In the genomic region with DNA sequence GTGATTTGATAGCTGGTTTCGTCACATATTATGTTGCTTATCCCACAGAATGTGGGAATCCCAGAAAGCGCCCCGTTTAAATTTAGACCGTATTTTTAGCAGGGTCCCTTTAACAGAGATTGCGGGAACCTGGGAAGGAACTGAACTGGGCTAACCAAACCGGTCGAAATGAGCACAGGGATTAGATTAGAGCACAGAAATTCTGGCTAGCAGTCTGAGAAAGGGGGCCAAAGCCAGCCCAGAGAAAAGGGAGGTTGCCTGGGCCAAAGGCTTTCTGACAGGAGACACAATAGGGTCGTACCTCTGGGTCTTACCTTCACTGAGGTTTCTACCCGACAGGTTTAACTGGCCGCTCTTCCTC, we compare ENCODE assay signal across 8 cellular contexts. TPM values are rescaled to one million over a fixed set of nuclear protein-coding genes. Genes with fewer than 3 reads are reported as not detected.
DNase-seq lines count a peak whose midpoint lies in the region; ATAC-seq and TF ChIP-seq lines count a peak whose summit lies in the region.

No MANE protein-coding gene starts in this region.

- peak overlapping the region; percentile 99 for H3K4me2 ChIP-seq in Loucy (ENCODE audit: low read depth, low read length, poor library complexity, severe bottlenecking)

- H4K20me1 ChIP-seq in Loucy (ENCODE audit: insufficient read depth, low read length, poor library complexity, severe bottlenecking), result peaks cover 39% of the 10 kb centered on the region

- peaks cover 74 to 90% (median 81%) of the 10 kb centered on the region in 3 donors for H3K4me1 Mint-ChIP-seq in CD8-positive, alpha-beta memory T cell
- H3K4me1 Mint-ChIP-seq in neural crest cell, result peaks cover 47% of the 10 kb centered on the region

- peaks cover 0 to 4% of the 10 kb centered on the region in 2 donors for H3K27me3 Mint-ChIP-seq in CD8-positive, alpha-beta memory T cell
- H3K27me3 Mint-ChIP-seq in neural crest cell (ENCODE audit: low read depth), result no peaks in the 10 kb centered on the region

- peak overlapping the region; percentile 94 to 99 (median 98) for H3K4me3 Mint-ChIP-seq in CD8-positive, alpha-beta memory T cell
- peak overlapping the region; percentile 100 for H3K4me3 Mint-ChIP-seq in neural crest cell

- H3K4me3 ChIP-seq in CD8-positive, alpha-beta memory T cell (ENCODE audit: low read length), result peak overlapping the region; percentile 74
- H3K4me3 ChIP-seq in Loucy (ENCODE audit: low read length, poor library complexity, severe bottlenecking) (peak overlapping the region; percentile 92), ectodermal cell (ENCODE audit: insufficient read depth, low read depth, low read length) (peak overlapping the region; percentile 98)

- H3K36me3 ChIP-seq in CD8-positive, alpha-beta memory T cell (ENCODE audit: insufficient read depth, low read length), result peaks cover 7% of the 10 kb centered on the region
- H3K36me3 ChIP-seq in Loucy (ENCODE audit: insufficient read depth, low read length) (no peaks in the 10 kb centered on the region), ectodermal cell (ENCODE audit: control insufficient read depth, insufficient read depth, low read length) (no peaks in the 10 kb centered on the region)

- peaks cover 95% of the 10 kb centered on the region for H3K79me2 ChIP-seq in Loucy (ENCODE audit: insufficient read depth, low read length)

- peak overlapping the region; percentile 99 to 100 (median 100) for H3K27ac Mint-ChIP-seq in CD8-positive, alpha-beta memory T cell
- H3K27ac Mint-ChIP-seq in neural crest cell (ENCODE audit: unreplicated experiment), result peak overlapping the region; percentile 100

- WGBS in ectodermal cell, 2 experiments, result 0% methylated on average over 10 of the region's 10 CpGs

- H3K36me3 Mint-ChIP-seq in CD8-positive, alpha-beta memory T cell, result peaks cover 0 to 42% (median 8%) of the 10 kb centered on the region in 3 donors
- H3K36me3 Mint-ChIP-seq in neural crest cell (ENCODE audit: low read depth), result no peaks in the 10 kb centered on the region

- no peaks in the 10 kb centered on the region for H3K9me3 ChIP-seq in CD8-positive, alpha-beta memory T cell (ENCODE audit: low read length)
- H3K9me3 ChIP-seq in Loucy (ENCODE audit: insufficient read depth, low read depth, low read length) (no peaks in the 10 kb centered on the region), ectodermal cell (ENCODE audit: control insufficient read depth, low read length) (no peaks in the 10 kb centered on the region)

- peak overlapping the region; percentile 88 for H3K9ac ChIP-seq in Loucy (ENCODE audit: low read depth, low read length, poor library complexity, severe bottlenecking)

- POLR2A ChIA-PET in CD8-positive, alpha-beta memory T cell (lab: Charles Lee), result interaction anchor here (1.4 to 2.0 kb wide), 3 partner anchors 149 to 876 kb away, joined by 4 to 8 read pairs (median 7); partner anchors contain the start of genes ANKRD13C, CTH and ZRANB2

- CTCF ChIA-PET in CD8-positive, alpha-beta memory T cell (lab: Charles Lee), result interaction anchor here (1.4 kb wide), 1 partner anchor 16 kb away, joined by 5 read pairs; the partner anchor contains the start of gene SRSF11

- no peaks in the 10 kb centered on the region for H3K9me3 Mint-ChIP-seq in CD8-positive, alpha-beta memory T cell
- H3K9me3 Mint-ChIP-seq in neural crest cell, result no peaks in the 10 kb centered on the region

- TF ChIP-seq CTCF in Loucy (conservative IDR thresholded peaks at IDR 0.05; ENCODE audit: low read length) (no peak), neural crest cell (conservative IDR thresholded peaks at IDR 0.05) (no peak)

- H3K27ac ChIP-seq in CD8-positive, alpha-beta memory T cell (ENCODE audit: low read depth, low read length), result peak overlapping the region; percentile 96
- peak overlapping the region; percentile 44 for H3K27ac ChIP-seq in ectodermal cell (ENCODE audit: insufficient read depth, low read depth, low read length, poor library complexity, severe bottlenecking)

- peaks cover 32% of the 10 kb centered on the region for H3K4me1 ChIP-seq in CD8-positive, alpha-beta memory T cell (ENCODE audit: insufficient read depth, low read length)
- H3K4me1 ChIP-seq in Loucy (ENCODE audit: insufficient read depth, low read length, poor library complexity, severe bottlenecking), result peaks cover 70% of the 10 kb centered on the region
- H3K4me1 ChIP-seq in ectodermal cell (ENCODE audit: control insufficient read depth, insufficient read depth, low read length), result peaks cover 8% of the 10 kb centered on the region

- no peaks in the 10 kb centered on the region for H3K9me2 ChIP-seq in Loucy (replicated peaks; ENCODE audit: low read depth, low read length)

- no peaks in the 10 kb centered on the region for H3K27me3 ChIP-seq in CD8-positive, alpha-beta memory T cell (ENCODE audit: insufficient read depth, low read length, poor library complexity, severe bottlenecking)
- no peaks in the 10 kb centered on the region for H3K27me3 ChIP-seq in Loucy (ENCODE audit: insufficient read depth, low read length, poor library complexity, severe bottlenecking)
- no peaks in the 10 kb centered on the region for H3K27me3 ChIP-seq in ectodermal cell (ENCODE audit: control insufficient read depth, insufficient read depth, low read length, poor library complexity, severe bottlenecking)

- peak overlapping the region; percentile 87 for H2AFZ ChIP-seq in Loucy (ENCODE audit: low read length)

- ATAC-seq in GM21528 (IDR thresholded peaks at IDR 0.05; ENCODE audit: low FRiP score, unreplicated experiment), result peak; percentile 47

- H3F3A ChIP-seq in Loucy (ENCODE audit: low read depth), result no peaks in the 10 kb centered on the region

- DNase-seq in CD8-positive, alpha-beta memory T cell, result no peak
- no peak for DNase-seq in neural crest cell (ENCODE audit: low read depth, low spot score)
- no peak for DNase-seq in H4 (ENCODE audit: low spot score)
- DNase-seq in islet precursor cell, result no peak
- DNase-seq in NCI-H2107 (lab: John Stamatoyannopoulos, UW), result no peak

RNA-seq across cellular contexts. Expression of gene LRRC40, which starts 0.3 kb away (rescaled TPM):
- total RNA-seq in CD8-positive, alpha-beta memory T cell, result 10 to 100 TPM; 20.9 to 23.1 TPM
- 7.5 TPM for polyA plus RNA-seq in CD8-positive, alpha-beta memory T cell
- polyA plus RNA-seq in ectodermal cell (2013, experiment 1 of 4), result 41.3 TPM
- polyA plus RNA-seq in ectodermal cell (2013, experiment 2 of 4), result 47.5 TPM
- polyA plus RNA-seq in ectodermal cell (2013, experiment 3 of 4), result 39.8 TPM
- polyA plus RNA-seq in ectodermal cell (2013, experiment 4 of 4), result 44.2 TPM
- 27.7 and 28.0 TPM in 2 replicates for total RNA-seq in neural crest cell
- 18.3 and 29.5 TPM in 2 replicates for total RNA-seq in H4 (2014; rRNA removed; shearing (Covaris generic))

RNA-seq across cellular contexts. Expression of gene SRSF11, which starts 16.1 kb away (rescaled TPM):
- 100 to 1,000 TPM; 160 TPM for total RNA-seq in CD8-positive, alpha-beta memory T cell
- polyA plus RNA-seq in CD8-positive, alpha-beta memory T cell, result 104 TPM
- 275 TPM for polyA plus RNA-seq in ectodermal cell (2013, experiment 1 of 4)
- 274 TPM for polyA plus RNA-seq in ectodermal cell (2013, experiment 2 of 4)
- 226 TPM for polyA plus RNA-seq in ectodermal cell (2013, experiment 3 of 4)
- polyA plus RNA-seq in ectodermal cell (2013, experiment 4 of 4), result 261 TPM
- total RNA-seq in neural crest cell, result 244 and 245 TPM in 2 replicates
- total RNA-seq in H4 (2014; rRNA removed; shearing (Covaris generic)), result 48.5 and 65.2 TPM in 2 replicates
